In genomic region chr19:54850930-54851329, GRCh38 we compare ENCODE assay signal across 34 cellular contexts. TPM values are rescaled to one million over a fixed set of nuclear protein-coding genes. Genes with fewer than 3 reads are reported as not detected.
"Had no signal": no experiment of that assay in that cellular context is flagged by ENCODE, and none has a peak within 500 bp of the region (broad histone marks: within the 10 kb centered on the region; RNA-seq: fewer than 3 reads in every experiment).

No MANE protein-coding gene starts in this region.

- ATAC-seq: effector memory CD8-positive, alpha-beta T cell; heart right ventricle; left lung; naive thymus-derived CD8-positive, alpha-beta T cell; sciatic nerve; stimulated activated naive CD8-positive, alpha-beta T cell treated with anti-CD3 and anti-CD28 coated beads, Interleukin-15, amount 100 ng/mL, for 72 hours; upper lobe of right lung had no signal

- H3K27me3 Mint-ChIP-seq: progenitor cell of endocrine pancreas had no signal

- H3K4me3 Mint-ChIP-seq: mesothelial cell of epicardium; neural crest cell; stimulated activated naive CD8-positive, alpha-beta T cell treated with anti-CD3 and anti-CD28 coated beads, Interleukin-15, amount 100 ng/mL, for 72 hours had no signal

- FAIRE-seq: endometrium, keratinocyte had no signal

- DNase-seq: cortex of kidney; effector memory CD8-positive, alpha-beta T cell; erythroblast; esophagus squamous epithelium; foreskin melanocyte; glutamatergic neuron; heart right ventricle; hippocampal formation; left lung; mesenchymal stem cell; naive thymus-derived CD8-positive, alpha-beta T cell; stimulated activated CD4-positive, alpha-beta T cell treated with anti-CD3 and anti-CD28 coated beads, Interleukin-12 subunit alpha, Interleukin-12 subunit beta, amount 100 ng/mL, for 4 hours; stimulated activated CD4-positive, alpha-beta T cell treated with anti-CD3 and anti-CD28 coated beads, Interleukin-1b, Interleukin-23, amount 100 ng/mL, for 48 hours; stimulated activated CD4-positive, alpha-beta T cell treated with anti-CD3 and anti-CD28 coated beads, Interleukin-4, amount 100 ng/mL, for 1 hour; stimulated activated CD8-positive, alpha-beta memory T cell treated with anti-CD3 and anti-CD28 coated beads, Interleukin-4, amount 100 ng/mL, for 48 hours; stimulated activated naive CD4-positive, alpha-beta T cell; stimulated activated naive CD8-positive, alpha-beta T cell treated with anti-CD3 and anti-CD28 coated beads, Interleukin-15, amount 100 ng/mL, for 72 hours; transverse colon; upper lobe of right lung; uterus had no signal

- H3K4me1 Mint-ChIP-seq: mesothelial cell of epicardium; neural crest cell; stimulated activated naive CD8-positive, alpha-beta T cell treated with anti-CD3 and anti-CD28 coated beads, Interleukin-15, amount 100 ng/mL, for 72 hours had no signal

- H3K27ac Mint-ChIP-seq: mesothelial cell of epicardium; progenitor cell of endocrine pancreas; stimulated activated naive CD8-positive, alpha-beta T cell treated with anti-CD3 and anti-CD28 coated beads, Interleukin-15, amount 100 ng/mL, for 72 hours had no signal

- H3K9me3 Mint-ChIP-seq: effector memory CD8-positive, alpha-beta T cell had no signal

RNA-seq across cellular contexts. Expression of gene KIR3DL2, which starts 0.7 kb away (rescaled TPM):
- total RNA-seq: dermis microvascular lymphatic vessel endothelial cell; esophagus squamous epithelium; lung microvascular endothelial cell; mesothelial cell of epicardium; mucosa of gallbladder; naive thymus-derived CD8-positive, alpha-beta T cell; neural crest cell; osteoblast; progenitor cell of endocrine pancreas; right atrium auricular region; sciatic nerve; smooth muscle cell; suprapubic skin; transverse colon had no signal
- polyA plus RNA-seq: heart right ventricle, keratinocyte, smooth muscle cell had no signal

RNA-seq across cellular contexts. Expression of gene KIR2DS4, which starts 18.5 kb away (rescaled TPM):
- total RNA-seq: dermis microvascular lymphatic vessel endothelial cell; esophagus squamous epithelium; lower leg skin; lung microvascular endothelial cell; mesothelial cell of epicardium; mucosa of gallbladder; naive thymus-derived CD8-positive, alpha-beta T cell; neural crest cell; osteoblast; progenitor cell of endocrine pancreas; right atrium auricular region; sciatic nerve; smooth muscle cell; suprapubic skin; transverse colon; uterus had no signal
- polyA plus RNA-seq: heart right ventricle, keratinocyte, smooth muscle cell had no signal

RNA-seq across cellular contexts. Expression of gene FCAR, which starts 23.1 kb away (rescaled TPM):
- total RNA-seq: dermis microvascular lymphatic vessel endothelial cell; lung microvascular endothelial cell; mesothelial cell of epicardium; mucosa of gallbladder; naive thymus-derived CD8-positive, alpha-beta T cell; neural crest cell; osteoblast; progenitor cell of endocrine pancreas; smooth muscle cell; transverse colon had no signal
- polyA plus RNA-seq: keratinocyte, smooth muscle cell had no signal

RNA-seq across cellular contexts. Expression of gene KIR3DL1, which starts 34.7 kb away (rescaled TPM):
- total RNA-seq: dermis microvascular lymphatic vessel endothelial cell, esophagus squamous epithelium, lower leg skin, lung microvascular endothelial cell, mesothelial cell of epicardium, mucosa of gallbladder, neural crest cell, osteoblast, progenitor cell of endocrine pancreas, right atrium auricular region, sciatic nerve, smooth muscle cell, suprapubic skin, transverse colon had no signal
- polyA plus RNA-seq: heart right ventricle, keratinocyte, smooth muscle cell had no signal

RNA-seq across cellular contexts. Expression of gene KIR2DL4, which starts 47.5 kb away (rescaled TPM):
- total RNA-seq: dermis microvascular lymphatic vessel endothelial cell; esophagus squamous epithelium; lower leg skin; lung microvascular endothelial cell; mesothelial cell of epicardium; mucosa of gallbladder; naive thymus-derived CD8-positive, alpha-beta T cell; neural crest cell; osteoblast; progenitor cell of endocrine pancreas; right atrium auricular region; sciatic nerve; smooth muscle cell; uterus had no signal
- polyA plus RNA-seq: keratinocyte, smooth muscle cell had no signal
